ENCODE assay signal across 14 cellular contexts in genomic region chr16:67783353-67783725, GRCh38.
"Had no signal": no experiment of that assay in that cellular context is flagged by ENCODE, and none has a peak within 500 bp of the region (broad histone marks: within the 10 kb centered on the region; RNA-seq: fewer than 3 reads in every experiment).

No MANE protein-coding gene starts in this region.

- H3K4me3 ChIP-seq: body of pancreas, prostate gland had no signal

- H3K27ac ChIP-seq: body of pancreas, prostate gland had no signal

- H3K27me3 ChIP-seq: body of pancreas had no signal

- H3K4me1 ChIP-seq: prostate gland had no signal

- H3K36me3 ChIP-seq: prostate gland had no signal

- H3K27ac Mint-ChIP-seq: activated B cell treated with CpG ODN at 0.5 μM for 24 hours; activated CD4-positive, alpha-beta memory T cell treated with anti-CD3 and anti-CD28 coated beads, Interleukin-2, amount 10 ng/mL, durations not matched to agents 7 days and 5 days; activated CD8-positive, alpha-beta memory T cell treated with anti-CD3 and anti-CD28 coated beads, Interleukin-2, amount 10 ng/mL, durations not matched to agents 7 days and 5 days; mesothelial cell of epicardium; stimulated activated naive CD8-positive, alpha-beta T cell treated with anti-CD3 and anti-CD28 coated beads, Interleukin-15, amount 100 ng/mL, for 72 hours; type B pancreatic cell had no signal

- H3K27me3 Mint-ChIP-seq: activated B cell treated with CpG ODN at 0.5 μM for 24 hours; activated CD4-positive, alpha-beta memory T cell treated with anti-CD3 and anti-CD28 coated beads, Interleukin-2, amount 10 ng/mL, durations not matched to agents 7 days and 5 days; activated CD8-positive, alpha-beta memory T cell treated with anti-CD3 and anti-CD28 coated beads, Interleukin-2, amount 10 ng/mL, durations not matched to agents 7 days and 5 days; stimulated activated naive CD8-positive, alpha-beta T cell treated with anti-CD3 and anti-CD28 coated beads, Interleukin-15, amount 100 ng/mL, for 72 hours; type B pancreatic cell had no signal

- H3K9me3 ChIP-seq: body of pancreas, prostate gland had no signal

- H3K4me3 Mint-ChIP-seq: activated B cell treated with CpG ODN at 0.5 μM for 24 hours; activated CD4-positive, alpha-beta memory T cell treated with anti-CD3 and anti-CD28 coated beads, Interleukin-2, amount 10 ng/mL, durations not matched to agents 7 days and 5 days; activated CD8-positive, alpha-beta memory T cell treated with anti-CD3 and anti-CD28 coated beads, Interleukin-2, amount 10 ng/mL, durations not matched to agents 7 days and 5 days; mesothelial cell of epicardium; stimulated activated naive CD8-positive, alpha-beta T cell treated with anti-CD3 and anti-CD28 coated beads, Interleukin-15, amount 100 ng/mL, for 72 hours; type B pancreatic cell had no signal

- ATAC-seq: activated CD8-positive, alpha-beta memory T cell treated with anti-CD3 and anti-CD28 coated beads, Interleukin-2, amount 10 ng/mL, durations not matched to agents 7 days and 5 days; body of pancreas; left colon; right cardiac atrium; stimulated activated naive CD8-positive, alpha-beta T cell treated with anti-CD3 and anti-CD28 coated beads, Interleukin-15, amount 100 ng/mL, for 72 hours had no signal

- H3K4me1 Mint-ChIP-seq: mesothelial cell of epicardium had no signal

- DNase-seq: activated B cell treated with CpG ODN at 0.5 μM for 24 hours; activated CD4-positive, alpha-beta memory T cell treated with anti-CD3 and anti-CD28 coated beads, Interleukin-2, amount 10 ng/mL, durations not matched to agents 7 days and 5 days; activated CD4-positive, alpha-beta T cell treated with anti-CD3 and anti-CD28 coated beads for 48 hours; activated CD8-positive, alpha-beta memory T cell treated with anti-CD3 and anti-CD28 coated beads, Interleukin-2, amount 10 ng/mL, durations not matched to agents 7 days and 5 days; activated naive CD4-positive, alpha-beta T cell; body of pancreas; caudate nucleus; left colon; right cardiac atrium; stimulated activated CD4-positive, alpha-beta T cell treated with anti-CD3 and anti-CD28 coated beads, Interleukin-2, amount 100 ng/mL, for 48 hours; stimulated activated naive CD8-positive, alpha-beta T cell treated with anti-CD3 and anti-CD28 coated beads, Interleukin-15, amount 100 ng/mL, for 72 hours had no signal

- H3K9me3 Mint-ChIP-seq: activated B cell treated with CpG ODN at 0.5 μM for 24 hours; activated CD4-positive, alpha-beta memory T cell treated with anti-CD3 and anti-CD28 coated beads, Interleukin-2, amount 10 ng/mL, durations not matched to agents 7 days and 5 days; mesothelial cell of epicardium; stimulated activated naive CD8-positive, alpha-beta T cell treated with anti-CD3 and anti-CD28 coated beads, Interleukin-15, amount 100 ng/mL, for 72 hours; type B pancreatic cell had no signal
